ENCODE assay signal across 2 cellular contexts in genomic region chr1:232117903-232118302, GRCh38.
TF ChIP-seq lines count a peak whose summit lies in the region.

No MANE protein-coding gene starts in this region.

TF ChIP-seq in GM23338, 12 proteins besides CTCF, POLR2A, EP300 and RAD21:
- peak; percentile 51 for TF ChIP-seq POLR2AphosphoS5 (IDR thresholded peaks at IDR 0.05; ENCODE audit: low read depth)
- peak; percentile 58; the same call in 1 of the 2 replicates for TF ChIP-seq NANOG (IDR thresholded peaks at IDR 0.05; ENCODE audit: borderline replicate concordance)

TF ChIP-seq in H1, 55 proteins besides CTCF, POLR2A, EP300 and RAD21:
- 0 out of 4 replicates have a peak, but pooled peaks of 1 of the 2 experiments have one; percentile 13 for TF ChIP-seq SIN3A (conservative IDR thresholded peaks at IDR 0.05 in 1 of 2, IDR thresholded peaks at IDR 0.05 in 1 of 2; ENCODE audit: low read depth in 1 of 2, low read length in 2 of 2)
TF ChIP-seq in H1: peak in this region for 1; not testable (repeated sequence) for 54.
